1 cellular context compared by ENCODE assay signal in genomic region chr10:11386044-11386443, GRCh38.
TF ChIP-seq lines count a peak whose summit lies in the region.

No MANE protein-coding gene starts in this region.

TF ChIP-seq in IMR-90, 13 proteins besides CTCF, POLR2A, EP300 and RAD21:
- TF ChIP-seq MAFK (IDR thresholded peaks at IDR 0.05; ENCODE audit: low read depth, low read length) (no peak), ELK1 (IDR thresholded peaks at IDR 0.05; ENCODE audit: borderline replicate concordance, low read depth, low read length) (no peak), NFE2L2 (IDR thresholded peaks at IDR 0.05; ENCODE audit: low read depth, low read length) (no peak), MAZ (IDR thresholded peaks at IDR 0.05; ENCODE audit: borderline replicate concordance, low read depth, low read length) (no peak), FOS (IDR thresholded peaks at IDR 0.05; ENCODE audit: low read depth, low read length) (no peak), RFX5 (IDR thresholded peaks at IDR 0.05; ENCODE audit: low read depth, low read length) (no peak), MXI1 (IDR thresholded peaks at IDR 0.05; ENCODE audit: borderline replicate concordance, low read depth, low read length) (no peak), RCOR1 (IDR thresholded peaks at IDR 0.05; ENCODE audit: insufficient replicate concordance, low read length) (no peak), BHLHE40 (IDR thresholded peaks at IDR 0.05; ENCODE audit: low read depth, low read length) (no peak)
TF ChIP-seq in IMR-90: peak in this region for 0.
